ENCODE assay signal across 23 cellular contexts in the genomic region with DNA sequence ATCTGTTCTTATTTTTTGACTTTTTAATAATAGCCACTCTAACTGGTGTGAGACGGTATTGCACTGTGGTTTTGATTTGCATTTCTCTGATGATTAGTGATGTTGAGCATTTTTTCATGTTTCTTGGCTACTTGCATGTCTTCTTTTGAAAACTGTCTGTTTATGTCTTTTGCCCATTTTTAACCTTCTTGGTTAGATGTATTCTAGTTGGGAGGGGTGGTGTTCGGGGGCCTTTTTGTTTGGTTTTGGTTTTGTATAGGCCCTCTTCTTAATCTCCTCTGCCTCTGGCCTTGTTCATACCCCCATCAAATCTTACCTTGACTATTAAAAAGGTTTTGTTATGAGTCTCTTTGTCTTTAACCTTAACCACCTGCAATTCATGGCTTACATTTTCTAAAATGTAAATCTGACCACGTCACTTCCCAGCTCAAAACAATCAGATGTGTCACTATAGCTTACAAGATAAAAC.
DNase-seq lines count a peak whose midpoint lies in the region; ATAC-seq and TF ChIP-seq lines count a peak whose summit lies in the region.
"Had no signal": no experiment of that assay in that cellular context is flagged by ENCODE, and none has a peak within 500 bp of the region (broad histone marks: within the 10 kb centered on the region; RNA-seq: fewer than 3 reads in every experiment).

No MANE protein-coding gene starts in this region.

- H3K9me3 ChIP-seq in OCI-LY7 (ENCODE audit: low read length), result no peaks in the 10 kb centered on the region
- H3K9me3 ChIP-seq: sigmoid colon, SJCRH30 had no signal

- H3K79me2 ChIP-seq in OCI-LY7 (ENCODE audit: insufficient read depth, low read depth, low read length), result no peaks in the 10 kb centered on the region
- H3K79me2 ChIP-seq: parathyroid adenoma had no signal

- H3K9me2 ChIP-seq in OCI-LY7 (ENCODE audit: insufficient read depth, low read length), result no peaks in the 10 kb centered on the region

- H3K4me1 ChIP-seq in OCI-LY7 (ENCODE audit: insufficient read depth, low read length, poor library complexity, severe bottlenecking), result no peaks in the 10 kb centered on the region
- H3K4me1 ChIP-seq: parathyroid adenoma, sigmoid colon, SJCRH30 had no signal

- H4K20me1 ChIP-seq in OCI-LY7 (ENCODE audit: insufficient read depth, low read length), result no peaks in the 10 kb centered on the region

- CTCF ChIA-PET in OCI-LY7 (lab: Charles Lee; ENCODE audit: unreplicated experiment), result no interaction called here

- DNase-seq in Daoy (ENCODE audit: low read depth) (peak; percentile 11), OCI-LY7 (ENCODE audit: low spot score) (no peak), SIG-M5 treated with dmso at 0.1 percent for 504 hours (lab: John Stamatoyannopoulos, UW; ENCODE audit: unreplicated experiment) (no peak), NCI-H2227 (lab: John Stamatoyannopoulos, UW; ENCODE audit: unreplicated experiment) (no peak), COR-L47 (lab: John Stamatoyannopoulos, UW) (no peak)
- DNase-seq: activated CD8-positive, alpha-beta memory T cell treated with anti-CD3 and anti-CD28 coated beads for 24 hours; activated naive CD4-positive, alpha-beta T cell treated with anti-CD3 and anti-CD28 coated beads, Interleukin-2, amount 10 ng/mL, durations not matched to agents 7 days and 5 days; activated T-cell treated with anti-CD3 and anti-CD28 coated beads, Interleukin-2, amount 50 U/mL, for 4 hours; aorta; caudate nucleus; GF-D8; NCI-H1436 treated with DMSO at 0.1 percent for 48 hours; NCI-H2171 treated with DMSO at 0.1 percent for 48 hours; sigmoid colon; SJCRH30 had no signal

- ATAC-seq in GM18511 (IDR thresholded peaks at IDR 0.05; ENCODE audit: unreplicated experiment) (peak; percentile 66), HG02852 (IDR thresholded peaks at IDR 0.05; ENCODE audit: unreplicated experiment) (peak; percentile 68), HG02885 (IDR thresholded peaks at IDR 0.05; ENCODE audit: poor library complexity, unreplicated experiment) (no peak)
- ATAC-seq: activated T-cell treated with anti-CD3 and anti-CD28 coated beads, Interleukin-2, amount 50 U/mL, for 4 hours; GM23338; left lobe of liver; natural killer cell treated with Interleukin-12 subunit alpha and Interleukin-12 subunit beta and Interleukin-15 and Interleukin-18, amount 100 ng/mL, for 72 hours had no signal

- no peak overlapping the region for H3K27ac ChIP-seq in OCI-LY7 (ENCODE audit: low read depth, low read length, poor library complexity, severe bottlenecking)
- H3K27ac ChIP-seq: C4-2B, parathyroid adenoma, sigmoid colon, SJCRH30 had no signal

- intact Hi-C loops in OCI-LY7 (cut with micrococcal nuclease; ENCODE audit: unreplicated experiment), result no loop called here

- POLR2A ChIA-PET in OCI-LY7 (lab: Charles Lee), result interaction anchor here (0.6 kb wide), 1 partner anchor 391 kb away, joined by 3 read pairs; no protein-coding TSS in a partner anchor

- BruUV-seq in OCI-LY7 (replicated peaks; lab: Mats Ljungman, UMichigan), result no TSS peak

- H2AFZ ChIP-seq in OCI-LY7 (ENCODE audit: low read length), result no peak overlapping the region
- H2AFZ ChIP-seq: GM23338, parathyroid adenoma had no signal

- H3K4me3 ChIP-seq in OCI-LY7 (ENCODE audit: low read depth, low read length, poor library complexity, severe bottlenecking), result no peak overlapping the region
- H3K4me3 ChIP-seq: GM23338, sigmoid colon, SJCRH30 had no signal

- TF ChIP-seq CTCF in OCI-LY7 (conservative IDR thresholded peaks at IDR 0.05; ENCODE audit: low read length), result no peak

- 0 out of 2 replicates have a peak overlapping the region, but pooled peaks have one; percentile 20 for H3K4me2 ChIP-seq in OCI-LY7 (ENCODE audit: low read length)
- H3K4me2 ChIP-seq: GM23338 had no signal

- no peaks in the 10 kb centered on the region for H3K36me3 ChIP-seq in OCI-LY7 (ENCODE audit: insufficient read depth, low read length)
- H3K36me3 ChIP-seq: sigmoid colon, SJCRH30 had no signal
